Comparison of ENCODE assay signal across 28 cellular contexts in the genomic region with DNA sequence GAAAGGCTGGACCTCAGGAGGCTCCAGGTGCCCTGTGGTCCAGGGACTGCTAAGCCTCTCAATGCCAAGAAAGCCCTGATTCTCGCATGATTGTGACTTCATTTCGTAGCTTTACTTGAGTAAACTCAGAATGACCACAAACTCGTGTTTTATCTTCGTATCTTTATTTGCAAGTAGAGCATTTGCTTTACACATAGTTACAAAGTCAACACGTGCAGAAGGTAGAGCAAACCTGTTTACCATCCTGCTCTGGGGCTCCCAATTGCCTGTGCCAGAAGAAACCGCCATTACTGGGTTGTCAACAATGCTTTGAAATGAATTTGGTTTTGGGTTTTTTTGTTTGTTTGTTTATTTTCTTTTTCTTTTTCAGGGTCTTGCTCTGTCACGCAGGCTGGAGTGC. TPM values are rescaled to one million over a fixed set of nuclear protein-coding genes. Genes with fewer than 3 reads are reported as not detected.
"Had no signal": no experiment of that assay in that cellular context is flagged by ENCODE, and none has a peak within 500 bp of the region (broad histone marks: within the 10 kb centered on the region; RNA-seq: fewer than 3 reads in every experiment).

No MANE protein-coding gene starts in this region.

- H3K36me3 ChIP-seq: gastrocnemius medialis, left ventricle myocardium inferior, right lobe of liver, thoracic aorta, WERI-Rb-1 had no signal

- H3K9me3 ChIP-seq: gastrocnemius medialis, left ventricle myocardium inferior, mucosa of descending colon, right lobe of liver, thoracic aorta had no signal

- DNase-seq: activated CD4-positive, alpha-beta T cell treated with anti-CD3 and anti-CD28 coated beads for 48 hours; activated CD4-positive, alpha-beta T cell treated with anti-CD3 and anti-CD28 coated beads, Interleukin-2, amount 50 U/mL, for 48 hours; activated CD8-positive, alpha-beta memory T cell treated with anti-CD3 and anti-CD28 coated beads for 24 hours; activated effector memory CD4-positive, alpha-beta T cell treated with anti-CD3 and anti-CD28 coated beads, Interleukin-2, amount 50 U/mL, for 16 hours; activated naive CD4-positive, alpha-beta T cell treated with anti-CD3 and anti-CD28 coated beads, Interleukin-2, amount 10 ng/mL, durations not matched to agents 7 days and 5 days; activated naive CD8-positive, alpha-beta T cell treated with anti-CD3 and anti-CD28 coated beads, Interleukin-2, amount 10 ng/mL, durations not matched to agents 7 days and 5 days; amniotic stem cell; caudate nucleus; cortex of kidney; effector memory CD8-positive, alpha-beta T cell; erythroblast; gastrocnemius medialis; glutamatergic neuron; islet precursor cell; left ventricle myocardium inferior; mucosa of descending colon; right lobe of liver; stimulated activated CD4-positive, alpha-beta T cell treated with anti-CD3 and anti-CD28 coated beads, Interleukin-4, amount 100 ng/mL, for 1 hour; stimulated activated naive CD8-positive, alpha-beta T cell treated with anti-CD3 and anti-CD28 coated beads, Interleukin-15, Interleukin-2, amounts not matched to agents 100 U/mL and 50 U/mL, for 24 hours; trophoblast cell; WERI-Rb-1 had no signal

- H3K27me3 ChIP-seq: gastrocnemius medialis, right lobe of liver had no signal

- ATAC-seq: activated CD4-positive, CD25-positive, alpha-beta regulatory T cell treated with anti-CD3 and anti-CD28 coated beads, Interleukin-2, amount 50 U/mL, for 24 hours; effector memory CD8-positive, alpha-beta T cell; gastrocnemius medialis; mucosa of descending colon; natural killer cell treated with Interleukin-12 subunit alpha and Interleukin-12 subunit beta and Interleukin-15 and Interleukin-18, amount 100 ng/mL, for 72 hours; stimulated activated naive CD8-positive, alpha-beta T cell treated with anti-CD3 and anti-CD28 coated beads, Interleukin-15, Interleukin-2, amounts not matched to agents 100 U/mL and 50 U/mL, for 24 hours had no signal

- H3K27ac ChIP-seq: gastrocnemius medialis, left ventricle myocardium inferior, right lobe of liver, thoracic aorta, WERI-Rb-1 had no signal

- H3K4me1 ChIP-seq: gastrocnemius medialis, left ventricle myocardium inferior had no signal

- H3K4me3 ChIP-seq: gastrocnemius medialis, left ventricle myocardium inferior, mucosa of descending colon, right lobe of liver, thoracic aorta had no signal

RNA-seq across cellular contexts. Expression of a gene that starts 5.8 kb away (rescaled TPM):
- total RNA-seq: astrocyte had no signal

RNA-seq across cellular contexts. Expression of a gene that starts 19.2 kb away (rescaled TPM):
- total RNA-seq: activated naive CD8-positive, alpha-beta T cell treated with anti-CD3 and anti-CD28 coated beads, Interleukin-2, amount 10 ng/mL, durations not matched to agents 7 days and 5 days; astrocyte; gastrocnemius medialis; lung microvascular endothelial cell; natural killer cell treated with Interleukin-12 subunit alpha and Interleukin-12 subunit beta and Interleukin-15 and Interleukin-18, amount 100 ng/mL, for 72 hours; renal cortical epithelial cell; skeletal muscle tissue had no signal
